Comparison of ENCODE assay signal across 15 cellular contexts in genomic region chr19:262125-262524, GRCh38.
"Had no signal": no experiment of that assay in that cellular context is flagged by ENCODE, and none has a peak within 500 bp of the region (broad histone marks: within the 10 kb centered on the region; RNA-seq: fewer than 3 reads in every experiment).

No MANE protein-coding gene starts in this region.

- FAIRE-seq: keratinocyte, small intestine had no signal

- ATAC-seq: foreskin keratinocyte; natural killer cell treated with Interleukin-12 subunit alpha and Interleukin-12 subunit beta and Interleukin-15 and Interleukin-18, amount 100 ng/mL, for 72 hours; right lobe of liver; T-cell had no signal

- H3K27ac Mint-ChIP-seq: endodermal cell; mesothelial cell of epicardium; natural killer cell treated with Interleukin-12 subunit alpha and Interleukin-12 subunit beta and Interleukin-15 and Interleukin-18, amount 100 ng/mL, for 72 hours; T-cell had no signal

- H3K4me3 Mint-ChIP-seq: central memory CD8-positive, alpha-beta T cell; endodermal cell; mesothelial cell of epicardium; natural killer cell treated with Interleukin-12 subunit alpha and Interleukin-12 subunit beta and Interleukin-15 and Interleukin-18, amount 100 ng/mL, for 72 hours; T-cell had no signal

- DNase-seq: activated CD4-positive, alpha-beta T cell treated with anti-CD3 and anti-CD28 coated beads, Interleukin-2, amount 50 U/mL, for 4 hours; colonic mucosa; endodermal cell; foreskin keratinocyte; right lobe of liver; small intestine; stimulated activated CD4-positive, alpha-beta T cell treated with anti-CD3 and anti-CD28 coated beads, Interleukin-15, amount 100 ng/mL, for 24 hours; stimulated activated CD4-positive, alpha-beta T cell treated with anti-CD3 and anti-CD28 coated beads, Interleukin-2, amount 100 ng/mL, for 48 hours; T-cell; T-helper 9 cell; thyroid gland had no signal

- H3K9me3 Mint-ChIP-seq: central memory CD8-positive, alpha-beta T cell; endodermal cell; mesothelial cell of epicardium; natural killer cell treated with Interleukin-12 subunit alpha and Interleukin-12 subunit beta and Interleukin-15 and Interleukin-18, amount 100 ng/mL, for 72 hours; T-cell had no signal

- H3K36me3 Mint-ChIP-seq: mesothelial cell of epicardium; natural killer cell treated with Interleukin-12 subunit alpha and Interleukin-12 subunit beta and Interleukin-15 and Interleukin-18, amount 100 ng/mL, for 72 hours; T-cell had no signal
